Comparison of ENCODE assay signal across 8 cellular contexts in genomic region chrX:63561425-63561824, GRCh38.
DNase-seq lines count a peak whose midpoint lies in the region; ATAC-seq and TF ChIP-seq lines count a peak whose summit lies in the region.

No MANE protein-coding gene starts in this region.

- peaks cover 0 to under 1% (median 0%) of the 10 kb centered on the region in 4 donors for H3K9me3 ChIP-seq in tibial nerve

- H3K36me3 Mint-ChIP-seq in activated naive CD4-positive, alpha-beta T cell treated with anti-CD3 and anti-CD28 coated beads for 36 hours (ENCODE audit: low read depth), result peaks cover 17% of the 10 kb centered on the region
- H3K36me3 Mint-ChIP-seq in activated naive CD8-positive, alpha-beta T cell treated with anti-CD3 and anti-CD28 coated beads, Interleukin-2, amount 10 ng/mL, durations not matched to agents 7 days and 5 days, result peaks cover 10% of the 10 kb centered on the region

- H3K9me3 Mint-ChIP-seq in activated naive CD4-positive, alpha-beta T cell treated with anti-CD3 and anti-CD28 coated beads for 36 hours, result peaks cover 5% of the 10 kb centered on the region
- H3K9me3 Mint-ChIP-seq in activated naive CD8-positive, alpha-beta T cell treated with anti-CD3 and anti-CD28 coated beads, Interleukin-2, amount 10 ng/mL, durations not matched to agents 7 days and 5 days, result peaks cover 4% of the 10 kb centered on the region

- H3K36me3 ChIP-seq in tibial nerve, result no peaks in the 10 kb centered on the region

- no peak for ATAC-seq in activated naive CD8-positive, alpha-beta T cell treated with anti-CD3 and anti-CD28 coated beads, Interleukin-2, amount 10 ng/mL, durations not matched to agents 7 days and 5 days (ENCODE audit: low read depth)
- ATAC-seq in left lobe of liver, result peak; percentile 54
- no peak for ATAC-seq in HG03469 (IDR thresholded peaks at IDR 0.05; ENCODE audit: unreplicated experiment)
- ATAC-seq in GM19395 (IDR thresholded peaks at IDR 0.05; ENCODE audit: unreplicated experiment), result no peak

- no peaks in the 10 kb centered on the region for H3K27me3 ChIP-seq in tibial nerve

- peak overlapping the region; percentile 98 for H3K4me3 Mint-ChIP-seq in activated naive CD4-positive, alpha-beta T cell treated with anti-CD3 and anti-CD28 coated beads for 36 hours
- H3K4me3 Mint-ChIP-seq in activated naive CD8-positive, alpha-beta T cell treated with anti-CD3 and anti-CD28 coated beads, Interleukin-2, amount 10 ng/mL, durations not matched to agents 7 days and 5 days, result peak overlapping the region; percentile 99

- TF ChIP-seq CTCF in tibial nerve (IDR thresholded peaks at IDR 0.05), result no peak

- H3K4me1 Mint-ChIP-seq in activated naive CD4-positive, alpha-beta T cell treated with anti-CD3 and anti-CD28 coated beads for 36 hours (ENCODE audit: low read depth), result peaks cover 13% of the 10 kb centered on the region
- H3K4me1 Mint-ChIP-seq in activated naive CD8-positive, alpha-beta T cell treated with anti-CD3 and anti-CD28 coated beads, Interleukin-2, amount 10 ng/mL, durations not matched to agents 7 days and 5 days, result peaks cover 7% of the 10 kb centered on the region

- TF ChIP-seq EP300 in tibial nerve (IDR thresholded peaks at IDR 0.05), result no peak

- peak overlapping the region; percentile 24 for H3K27ac Mint-ChIP-seq in activated naive CD4-positive, alpha-beta T cell treated with anti-CD3 and anti-CD28 coated beads for 36 hours
- peak overlapping the region; percentile 30 for H3K27ac Mint-ChIP-seq in activated naive CD8-positive, alpha-beta T cell treated with anti-CD3 and anti-CD28 coated beads, Interleukin-2, amount 10 ng/mL, durations not matched to agents 7 days and 5 days

- 0 to 32% methylated on average over 6 of the region's 6 CpGs for WGBS in tibial nerve, 2 donors

- H3K4me3 ChIP-seq in tibial nerve, result peak overlapping the region; percentile 31 to 65 (median 58)

- no peak for DNase-seq in activated naive CD4-positive, alpha-beta T cell treated with anti-CD3 and anti-CD28 coated beads for 36 hours
- no peak for DNase-seq in activated naive CD4-positive, alpha-beta T cell (lab: John Stamatoyannopoulos, UW)
- DNase-seq in activated naive CD8-positive, alpha-beta T cell treated with anti-CD3 and anti-CD28 coated beads, Interleukin-2, amount 10 ng/mL, durations not matched to agents 7 days and 5 days, result no peak
- DNase-seq in left lobe of liver (ENCODE audit: low spot score), result no peak
- no peak for DNase-seq in tibial nerve (ENCODE audit: low spot score in 2 of 2)
- DNase-seq in activated CD4-positive, CD25-positive, alpha-beta regulatory T cell treated with anti-CD3 and anti-CD28 coated beads, Interleukin-2, amount 50 U/mL, for 72 hours, result no peak

- TF ChIP-seq POLR2A in tibial nerve (IDR thresholded peaks at IDR 0.05), result no peak

- no peaks in the 10 kb centered on the region for H3K27me3 Mint-ChIP-seq in activated naive CD4-positive, alpha-beta T cell treated with anti-CD3 and anti-CD28 coated beads for 36 hours (ENCODE audit: low read depth)
- H3K27me3 Mint-ChIP-seq in activated naive CD8-positive, alpha-beta T cell treated with anti-CD3 and anti-CD28 coated beads, Interleukin-2, amount 10 ng/mL, durations not matched to agents 7 days and 5 days, result no peaks in the 10 kb centered on the region

- peaks cover 0 to 5% (median 0%) of the 10 kb centered on the region in 4 donors for H3K4me1 ChIP-seq in tibial nerve

- peak overlapping the region in 2 of 4 donors; percentile 70 to 80 for H3K27ac ChIP-seq in tibial nerve

- POLR2A ChIA-PET in activated naive CD8-positive, alpha-beta T cell treated with anti-CD3 and anti-CD28 coated beads, Interleukin-2, amount 10 ng/mL, durations not matched to agents 7 days and 5 days (lab: Charles Lee), result no interaction called here

- intact Hi-C loops in activated naive CD4-positive, alpha-beta T cell treated with anti-CD3 and anti-CD28 coated beads for 36 hours (cut with micrococcal nuclease), result loop anchor here (2.0 to 5.0 kb wide), 4 partner anchors 193 to 1971 kb away; partner anchors contain the start of genes AMER1, LAS1L and MTMR8

- CTCF ChIA-PET in activated naive CD4-positive, alpha-beta T cell treated with anti-CD3 and anti-CD28 coated beads for 36 hours (lab: Charles Lee), result no interaction called here
